9 cellular contexts compared by ENCODE assay signal in genomic region chr17:81329279-81329926, GRCh38. TPM values are rescaled to one million over a fixed set of nuclear protein-coding genes. Genes with fewer than 3 reads are reported as not detected.
DNase-seq lines count a peak whose midpoint lies in the region; ATAC-seq, FAIRE-seq and TF ChIP-seq lines count a peak whose summit lies in the region.
"Had no signal": no experiment of that assay in that cellular context is flagged by ENCODE, and none has a peak within 500 bp of the region (broad histone marks: within the 10 kb centered on the region; RNA-seq: fewer than 3 reads in every experiment).

No MANE protein-coding gene starts in this region.

- peaks cover 27% of the 10 kb centered on the region for H3K27me3 Mint-ChIP-seq in T-helper 17 cell

- no peaks in the 10 kb centered on the region for H3K9me3 ChIP-seq in NT2/D1 (ENCODE audit: insufficient read depth, low read length)
- H3K9me3 ChIP-seq in endothelial cell of umbilical vein (replicated peaks; ENCODE audit: control insufficient read depth, insufficient read depth, low read length) = no peaks in the 10 kb centered on the region
- H3K9me3 ChIP-seq in mucosa of stomach (ENCODE audit: control insufficient read depth, low read length) = no peaks in the 10 kb centered on the region
- H3K9me3 ChIP-seq in T-helper 17 cell (ENCODE audit: control insufficient read depth, low read length, poor library complexity, severe bottlenecking) = no peaks in the 10 kb centered on the region

- H3K9ac ChIP-seq in NT2/D1 (ENCODE audit: insufficient read length, low read depth) (peak overlapping the region; percentile 71), endothelial cell of umbilical vein (replicated peaks; ENCODE audit: extremely low read depth, insufficient read depth, low read length) (no peak overlapping the region), mucosa of stomach (ENCODE audit: low read length) (peak overlapping the region; percentile 43)

- ATAC-seq in T-helper 17 cell = no peak

- CTCF ChIA-PET in endothelial cell of umbilical vein (lab: Charles Lee) = interaction anchor here (0.9 to 2.3 kb wide), 5 partner anchors 65 to 193 kb away, joined by 3 to 9 read pairs (median 5); partner anchors contain the start of gene BAHCC1

- H3K9me1 ChIP-seq in endothelial cell of umbilical vein (replicated peaks; ENCODE audit: control insufficient read depth, extremely low read depth, insufficient read depth, low read length) = no peaks in the 10 kb centered on the region

- no peaks in the 10 kb centered on the region for H3K4me1 Mint-ChIP-seq in T-helper 17 cell

- H3K27ac ChIP-seq in endothelial cell of umbilical vein (ENCODE audit: insufficient read depth, low read depth, low read length) = no peak overlapping the region

- BruUV-seq in endothelial cell of umbilical vein (replicated peaks; lab: Mats Ljungman, UMichigan) = no TSS peak

- TF ChIP-seq CTCF in endothelial cell of umbilical vein (IDR thresholded peaks at IDR 0.05; ENCODE audit: extremely low read depth in 1 of 2, insufficient read depth in 1 of 2, low read depth in 1 of 2, low read length in 2 of 2) = no peak

- POLR2A ChIA-PET in endothelial cell of umbilical vein (lab: Charles Lee) = no interaction called here

- FAIRE-seq in endothelial cell of umbilical vein (lab: Jason Lieb, UNC) (peak; percentile 79), GM12891 (lab: Jason Lieb, UNC) (no peak)
- FAIRE-seq: A204.1 had no signal

- no peak overlapping the region for H2AFZ ChIP-seq in endothelial cell of umbilical vein (ENCODE audit: low read depth, low read length)

- TF ChIP-seq POLR2A in endothelial cell of umbilical vein (IDR thresholded peaks at IDR 0.05; ENCODE audit: low read depth, low read length) (no peak), GM12891 (IDR thresholded peaks at IDR 0.05; ENCODE audit: low read depth, low read length) (no peak)

- no peak overlapping the region for H3K4me2 ChIP-seq in endothelial cell of umbilical vein (ENCODE audit: insufficient read depth, low read length)

- no peaks in the 10 kb centered on the region for H3K79me2 ChIP-seq in endothelial cell of umbilical vein (ENCODE audit: control insufficient read depth, insufficient read depth, low read length)

- H3K27me3 ChIP-seq in NT2/D1 (ENCODE audit: insufficient read depth, insufficient read length) (no peaks in the 10 kb centered on the region), endothelial cell of umbilical vein (ENCODE audit: control insufficient read depth in 2 of 2, insufficient read depth in 2 of 2, low read length in 2 of 2) (no peaks in the 10 kb centered on the region), mucosa of stomach (ENCODE audit: control insufficient read depth, insufficient read depth, low read length) (peaks cover 19% of the 10 kb centered on the region)

- no peaks in the 10 kb centered on the region for H4K20me1 ChIP-seq in endothelial cell of umbilical vein (replicated peaks; ENCODE audit: control insufficient read depth, extremely low read depth, insufficient read depth, low read length)

- H3K4me3 ChIP-seq in NT2/D1 (ENCODE audit: insufficient read length, low read depth) (no peak overlapping the region), endothelial cell of umbilical vein (replicated peaks in 1 of 3; ENCODE audit: insufficient read depth in 1 of 3, low read depth in 1 of 3, low read length in 3 of 3) (no peak overlapping the region), mucosa of stomach (ENCODE audit: low read length) (no peak overlapping the region)

- H3K4me3 Mint-ChIP-seq in T-helper 17 cell = no peak overlapping the region

- H3K27ac Mint-ChIP-seq in T-helper 17 cell = no peak overlapping the region

- H3K36me3 ChIP-seq in NT2/D1 (ENCODE audit: insufficient read depth, insufficient read length, low read length) (no peaks in the 10 kb centered on the region), endothelial cell of umbilical vein (ENCODE audit: control insufficient read depth in 2 of 2, extremely low read depth in 1 of 2, insufficient read depth in 2 of 2, low read length in 2 of 2) (no peaks in the 10 kb centered on the region), mucosa of stomach (ENCODE audit: control insufficient read depth, insufficient read depth, low read length) (no peaks in the 10 kb centered on the region)

- dilution Hi-C loops in endothelial cell of umbilical vein (cut with MboI; ENCODE audit: extremely low pct_ligation_motif_present, low sequenced_read_pairs) = no loop called here

- H3K4me1 ChIP-seq in NT2/D1 (ENCODE audit: insufficient read depth, insufficient read length) (peaks cover 46% of the 10 kb centered on the region), endothelial cell of umbilical vein (ENCODE audit: control insufficient read depth, extremely low read depth, insufficient read depth, low read length) (peaks cover 9% of the 10 kb centered on the region), mucosa of stomach (ENCODE audit: control insufficient read depth, insufficient read depth, low read length) (peaks cover 29% of the 10 kb centered on the region)

- peak in 2 of 3 experiments; percentile 60 to 71 for DNase-seq in NCI-H1417 (lab: John Stamatoyannopoulos, UW)
- no peak for DNase-seq in NCI-H1417 treated with DMSO at 0.1 percent for 48 hours (lab: John Stamatoyannopoulos, UW)
- no peak for DNase-seq in NT2/D1 (ENCODE audit: low read depth, low spot score)
- DNase-seq in endothelial cell of umbilical vein (ENCODE audit: low read depth, low spot score) = peak; percentile 62
- DNase-seq in T-helper 17 cell = no peak
- no peak for DNase-seq in GM12891 (ENCODE audit: insufficient read length, low spot score)
- no peak for DNase-seq in activated CD4-positive, alpha-beta T cell treated with anti-CD3 and anti-CD28 coated beads, Interleukin-2, amount 50 U/mL, for 1 hour

- peaks cover 2% of the 10 kb centered on the region for H3K36me3 Mint-ChIP-seq in T-helper 17 cell (ENCODE audit: low read depth)

- intact Hi-C loops in endothelial cell of umbilical vein (cut with micrococcal nuclease) = no loop called here

TF ChIP-seq in endothelial cell of umbilical vein, 7 proteins besides CTCF, POLR2A, EP300 and RAD21:
- peak; percentile 42 for TF ChIP-seq POLR2AphosphoS5 (IDR thresholded peaks at IDR 0.05; ENCODE audit: insufficient read depth, low read depth, low read length)
- no peak for TF ChIP-seq JUN (IDR thresholded peaks at IDR 0.05; ENCODE audit: borderline replicate concordance, insufficient read depth, insufficient read length, low read depth)
- TF ChIP-seq FOS (IDR thresholded peaks at IDR 0.05; ENCODE audit: borderline replicate concordance, insufficient read depth, low read length) = peak; percentile 75

TF ChIP-seq in GM12891, 5 proteins besides CTCF, POLR2A, EP300 and RAD21:
- TF ChIP-seq POLR2AphosphoS5 (IDR thresholded peaks at IDR 0.05; ENCODE audit: low read depth, low read length) (no peak), TAF1 (IDR thresholded peaks at IDR 0.05; ENCODE audit: low read depth, low read length) (no peak), PAX5 (IDR thresholded peaks at IDR 0.05; ENCODE audit: insufficient read depth, low read length, severe bottlenecking) (no peak), POU2F2 (IDR thresholded peaks at IDR 0.05; ENCODE audit: low read depth, low read length) (no peak), SPI1 (IDR thresholded peaks at IDR 0.05; ENCODE audit: low read depth, low read length) (no peak)

RNA-seq across cellular contexts. Expression of gene SLC38A10, which starts 34.3 kb away (rescaled TPM):
- total RNA-seq in endothelial cell of umbilical vein (109 and 113 TPM in 2 replicates), T-helper 17 cell (10 to 100 TPM; 59.4 to 98.4 TPM)
- polyA plus RNA-seq in endothelial cell of umbilical vein = 72.7 and 100 TPM in 2 replicates
- 50.5 and 59.4 TPM in 2 replicates for polyA plus RNA-seq in endothelial cell of umbilical vein (2011; cell fraction: cytosol; rRNA removed)
- 74.5 and 86.9 TPM in 2 replicates for polyA plus RNA-seq in endothelial cell of umbilical vein (2011; cell fraction: nucleus; rRNA removed)
- 50.5 and 59.2 TPM in 2 replicates for polyA plus RNA-seq in endothelial cell of umbilical vein (2012)
- polyA minus RNA-seq in endothelial cell of umbilical vein = 78.2 and 115 TPM in 2 replicates
- polyA minus RNA-seq in endothelial cell of umbilical vein (2011; cell fraction: cytosol; rRNA and poly(A)+ RNA removed) = 58.9 TPM
- polyA minus RNA-seq in endothelial cell of umbilical vein (2011; cell fraction: nucleus; rRNA and poly(A)+ RNA removed) = 42.9 and 57.6 TPM in 2 replicates
- polyA plus RNA-seq in GM12891 (2012; ENCODE audit: low read depth, missing spikeins) = 30.0 TPM

Comparison
In these comparisons a context has a peak if more than half of its experiments do, and no peak if none do; other contexts are left out.
1. DNase-seq: peak in NCI-H1417 (2 of 3) and endothelial cell of umbilical vein (single experiment); none in NCI-H1417 treated with DMSO at 0.1 percent for 48 hours (single experiment), NT2/D1 (single experiment), T-helper 17 cell (0 of 3), GM12891 (single experiment) and activated CD4-positive, alpha-beta T cell treated with anti-CD3 and anti-CD28 coated beads, Interleukin-2, amount 50 U/mL, for 1 hour (single experiment).